25 cellular contexts compared by ENCODE assay signal in genomic region chr3:65438096-65438495, GRCh38.
A peak's percentile ranks its signal among the peaks of the same experiment; 100 is the strongest.
DNase-seq lines count a peak whose midpoint lies in the region; ATAC-seq, FAIRE-seq and TF ChIP-seq lines count a peak whose summit lies in the region.
"Had no signal": no experiment of that assay in that cellular context is flagged by ENCODE, and none has a peak within 500 bp of the region (broad histone marks: within the 10 kb centered on the region; RNA-seq: fewer than 3 reads in every experiment).

No MANE protein-coding gene starts in this region.

- ATAC-seq in GM21737 (IDR thresholded peaks at IDR 0.05; ENCODE audit: unreplicated experiment) (no peak), HG03442 (IDR thresholded peaks at IDR 0.05; ENCODE audit: unreplicated experiment) (no peak)
- ATAC-seq: A549, GM12878 had no signal

- DNase-seq in GM12892 (ENCODE audit: insufficient read length) (no peak), MM.1S (peak; percentile 47), G401 (ENCODE audit: low spot score) (no peak), osteoblast (ENCODE audit: insufficient read length, low spot score, missing footprints) (no peak)
- DNase-seq: AML-193; C1 segment of cervical spinal cord; CD4-positive, alpha-beta memory T cell; CD4-positive, CD25-positive, alpha-beta regulatory T cell; CD8-positive, alpha-beta memory T cell; COR-L47; DMS 273 treated with DMSO at 0.1 percent for 48 hours; DMS153; DMS53; DMS79; DND-41; EL; GF-D8 had no signal

- H3K4me2 ChIP-seq in BLaER1: peak overlapping the region; percentile 20
- peak overlapping the region; percentile 11; the same call in 1 of the 2 replicates for H3K4me2 ChIP-seq in MM.1S (ENCODE audit: low read depth, low read length)
- peak overlapping the region; percentile 49 for H3K4me2 ChIP-seq in OCI-LY3 (ENCODE audit: low read length)
- H3K4me2 ChIP-seq in osteoblast (ENCODE audit: insufficient read depth, low read length): no peak overlapping the region
- H3K4me2 ChIP-seq: A549 had no signal

- H3K9ac ChIP-seq in BLaER1 (no peak overlapping the region), MM.1S (ENCODE audit: low read length) (no peak overlapping the region), OCI-LY3 (ENCODE audit: low read length) (no peak overlapping the region)

- H4K20me1 ChIP-seq in BLaER1: no peaks in the 10 kb centered on the region
- H4K20me1 ChIP-seq in MM.1S (ENCODE audit: insufficient read depth, low read length): no peaks in the 10 kb centered on the region
- no peaks in the 10 kb centered on the region for H4K20me1 ChIP-seq in OCI-LY3 (ENCODE audit: insufficient read depth, low read length)
- no peaks in the 10 kb centered on the region for H4K20me1 ChIP-seq in osteoblast (ENCODE audit: insufficient read depth, low read length)

- peak; percentile 40 for FAIRE-seq in GM12892 (lab: Jason Lieb, UNC)
- FAIRE-seq: A549, G401.6, GM12878 had no signal

- no peaks in the 10 kb centered on the region for H3K9me2 ChIP-seq in MM.1S (replicated peaks; ENCODE audit: insufficient read depth, low read length)

- H3K4me1 ChIP-seq in BLaER1 (peaks cover 38% of the 10 kb centered on the region), MM.1S (ENCODE audit: low read length) (no peaks in the 10 kb centered on the region), OCI-LY3 (ENCODE audit: low read length) (peaks cover 54% of the 10 kb centered on the region), osteoblast (ENCODE audit: insufficient read depth, low read length) (no peaks in the 10 kb centered on the region)
- H3K4me1 ChIP-seq: A549 had no signal

- H2AFZ ChIP-seq in MM.1S (ENCODE audit: low read length) (no peak overlapping the region), OCI-LY3 (ENCODE audit: low read depth, low read length) (peak overlapping the region; percentile 27), osteoblast (ENCODE audit: low read length) (no peak overlapping the region)

- H3K27ac ChIP-seq in BLaER1 (no peak overlapping the region), MM.1S (ENCODE audit: low read length) (no peak overlapping the region), OCI-LY3 (ENCODE audit: low read length) (no peak overlapping the region), osteoblast (ENCODE audit: low read depth, low read length) (no peak overlapping the region)
- H3K27ac ChIP-seq: 22Rv1, A549 had no signal

- in situ Hi-C loops in G401 (cut with HindIII; ENCODE audit: low sequenced_read_pairs): no loop called here

- H3K9me3 ChIP-seq in BLaER1 (0 out of 2 replicates have a peak, but pooled peaks cover 7% of the 10 kb centered on the region), MM.1S (replicated peaks; ENCODE audit: insufficient read depth, low read length) (no peaks in the 10 kb centered on the region), OCI-LY3 (ENCODE audit: insufficient read depth, low read length) (no peaks in the 10 kb centered on the region), osteoblast (ENCODE audit: low read depth, low read length) (no peaks in the 10 kb centered on the region)
- H3K9me3 ChIP-seq: A549 had no signal

- H3K4me3 ChIP-seq in BLaER1 (no peak overlapping the region), MM.1S (ENCODE audit: low read length) (no peak overlapping the region), OCI-LY3 (ENCODE audit: low read length) (peak overlapping the region; percentile 13; the same call in 1 of the 2 replicates), osteoblast (ENCODE audit: insufficient read depth, low read length) (no peak overlapping the region)
- H3K4me3 ChIP-seq: A549, GM12878 had no signal

- no peaks in the 10 kb centered on the region for H3K27me3 ChIP-seq in BLaER1
- H3K27me3 ChIP-seq in MM.1S (replicated peaks; ENCODE audit: insufficient read depth, low read length): no peaks in the 10 kb centered on the region
- H3K27me3 ChIP-seq in OCI-LY3 (ENCODE audit: low read depth, low read length): no peaks in the 10 kb centered on the region
- no peaks in the 10 kb centered on the region for H3K27me3 ChIP-seq in osteoblast (ENCODE audit: insufficient read depth, low read length)

- TF ChIP-seq CTCF in MM.1S (IDR thresholded peaks at IDR 0.05; ENCODE audit: low read length): no peak
- no peak for TF ChIP-seq CTCF in OCI-LY3 (IDR thresholded peaks at IDR 0.05; ENCODE audit: low read depth, low read length)
- TF ChIP-seq CTCF in osteoblast (IDR thresholded peaks at IDR 0.05; ENCODE audit: extremely low read depth, low read depth, low read length): no peak

- H3K36me3 ChIP-seq in BLaER1 (peaks cover 26% of the 10 kb centered on the region), MM.1S (replicated peaks; ENCODE audit: insufficient read depth, low read length) (no peaks in the 10 kb centered on the region), OCI-LY3 (replicated peaks; ENCODE audit: low read depth, low read length) (peaks cover 3% of the 10 kb centered on the region), osteoblast (ENCODE audit: insufficient read depth, low read length) (peaks cover 12% of the 10 kb centered on the region)

- no peaks in the 10 kb centered on the region for H3F3A ChIP-seq in MM.1S (ENCODE audit: insufficient read depth, low read length)

- H3K79me2 ChIP-seq in MM.1S (ENCODE audit: low read length) (no peaks in the 10 kb centered on the region), OCI-LY3 (ENCODE audit: low read length) (no peaks in the 10 kb centered on the region), osteoblast (ENCODE audit: insufficient read depth, low read length) (no peaks in the 10 kb centered on the region)

- no peak for TF ChIP-seq POLR2A in GM12892 (IDR thresholded peaks at IDR 0.05; ENCODE audit: low read depth, low read length)
